16 cellular contexts compared by ENCODE assay signal in the genomic region with DNA sequence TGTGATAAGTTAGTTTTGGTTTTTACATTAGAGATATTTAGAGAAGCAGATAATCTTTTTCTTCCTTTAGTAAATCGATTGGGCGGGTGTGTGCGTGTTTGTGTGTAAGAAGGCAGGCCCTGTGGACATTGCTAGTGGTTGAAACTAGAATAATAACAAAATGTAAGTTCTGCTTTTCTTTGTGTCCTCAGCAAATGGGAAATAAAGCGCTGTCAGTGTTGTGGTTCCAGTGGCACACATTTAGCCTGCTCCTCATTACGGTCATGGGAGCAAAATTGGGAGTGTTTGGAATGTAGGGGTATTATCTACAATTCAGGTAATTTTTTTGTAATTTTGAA.
"Had no signal": no experiment of that assay in that cellular context is flagged by ENCODE, and none has a peak within 500 bp of the region (broad histone marks: within the 10 kb centered on the region; RNA-seq: fewer than 3 reads in every experiment).

No MANE protein-coding gene starts in this region.

- H3K27ac ChIP-seq: ascending aorta, upper lobe of left lung had no signal

- H3K4me1 ChIP-seq: ascending aorta, upper lobe of left lung had no signal

- H3K27me3 ChIP-seq: ascending aorta, upper lobe of left lung had no signal

- ATAC-seq: left ventricle myocardium superior; sciatic nerve; stimulated activated naive CD8-positive, alpha-beta T cell treated with anti-CD3 and anti-CD28 coated beads, Interleukin-15, Interleukin-2, amounts not matched to agents 100 U/mL and 50 U/mL, for 24 hours had no signal

- H3K4me3 Mint-ChIP-seq: activated T-cell treated with anti-CD3 and anti-CD28 coated beads, Interleukin-2, amount 50 U/mL, for 24 hours; nephron had no signal

- DNase-seq: activated gamma-delta T cell treated with Interleukin-2 at 50 U/mL for 16 hours; activated T-cell treated with anti-CD3 and anti-CD28 coated beads, Interleukin-2, amount 50 U/mL, for 24 hours; effector CD4-positive, alpha-beta T cell; islet precursor cell; left ventricle myocardium superior; mesenchymal stem cell; stimulated activated CD4-positive, alpha-beta T cell treated with anti-CD3 and anti-CD28 coated beads, Interleukin-12 subunit alpha, Interleukin-12 subunit beta, amount 100 ng/mL, for 4 hours; stimulated activated naive CD8-positive, alpha-beta T cell treated with anti-CD3 and anti-CD28 coated beads, Interleukin-15, Interleukin-2, amounts not matched to agents 100 U/mL and 50 U/mL, for 24 hours; T-helper 2 cell; upper lobe of left lung had no signal

- FAIRE-seq: colon, endothelial cell of umbilical vein, frontal cortex had no signal

- H3K9me3 Mint-ChIP-seq: activated T-cell treated with anti-CD3 and anti-CD28 coated beads, Interleukin-2, amount 50 U/mL, for 24 hours; nephron had no signal

- H3K27me3 Mint-ChIP-seq: activated T-cell treated with anti-CD3 and anti-CD28 coated beads, Interleukin-2, amount 50 U/mL, for 24 hours had no signal

- H3K4me3 ChIP-seq: ascending aorta, upper lobe of left lung had no signal

- H3K9me3 ChIP-seq: ascending aorta, upper lobe of left lung had no signal

- H3K4me1 Mint-ChIP-seq: nephron had no signal

- H3K27ac Mint-ChIP-seq: nephron had no signal
